8 cellular contexts compared by ENCODE assay signal in genomic region chr18:8607776-8608682, GRCh38. TPM values are rescaled to one million over a fixed set of nuclear protein-coding genes. Genes with fewer than 3 reads are reported as not detected.
A peak's percentile ranks its signal among the peaks of the same experiment; 100 is the strongest.
DNase-seq lines count a peak whose midpoint lies in the region; ATAC-seq and TF ChIP-seq lines count a peak whose summit lies in the region.

No MANE protein-coding gene starts in this region.

- no peaks in the 10 kb centered on the region for H3K9me3 Mint-ChIP-seq in endothelial cell (ENCODE audit: unreplicated experiment)

- H3K27me3 Mint-ChIP-seq in endothelial cell (ENCODE audit: unreplicated experiment), result peaks cover 8% of the 10 kb centered on the region

- H3K27ac ChIP-seq in parathyroid adenoma, result no peak overlapping the region

- no peaks in the 10 kb centered on the region for H3K9me2 ChIP-seq in Loucy (replicated peaks; ENCODE audit: low read depth, low read length)

- H4K20me1 ChIP-seq in Loucy (ENCODE audit: insufficient read depth, low read length, poor library complexity, severe bottlenecking), result peaks cover 34% of the 10 kb centered on the region

- H3K9me3 ChIP-seq in Loucy (ENCODE audit: insufficient read depth, low read depth, low read length), result no peaks in the 10 kb centered on the region
- no peaks in the 10 kb centered on the region for H3K9me3 ChIP-seq in parathyroid adenoma (ENCODE audit: control insufficient read depth, low read length)

- peaks cover 33% of the 10 kb centered on the region for H3K79me2 ChIP-seq in Loucy (ENCODE audit: insufficient read depth, low read length)
- peaks cover 27% of the 10 kb centered on the region for H3K79me2 ChIP-seq in parathyroid adenoma

- H3K27ac Mint-ChIP-seq in endothelial cell (ENCODE audit: unreplicated experiment), result peak overlapping the region; percentile 72

- H3K36me3 ChIP-seq in Loucy (ENCODE audit: insufficient read depth, low read length) (no peaks in the 10 kb centered on the region), parathyroid adenoma (ENCODE audit: control insufficient read depth, insufficient read depth, low read length) (no peaks in the 10 kb centered on the region)

- H3K4me3 ChIP-seq in Loucy (ENCODE audit: low read length, poor library complexity, severe bottlenecking) (peak overlapping the region; percentile 90), parathyroid adenoma (ENCODE audit: low read depth, low read length) (peak overlapping the region; percentile 54)

- peak overlapping the region; percentile 92 for H3K4me3 Mint-ChIP-seq in endothelial cell (ENCODE audit: unreplicated experiment)

- no peak for DNase-seq in endothelial cell (ENCODE audit: low spot score)
- DNase-seq in NCI-H1417 (lab: John Stamatoyannopoulos, UW), result no peak
- DNase-seq in pons (ENCODE audit: low spot score), result no peak
- no peak for DNase-seq in iPS-NIHi7 (ENCODE audit: extremely low spot score)

- peak overlapping the region; percentile 73 for H3K9ac ChIP-seq in Loucy (ENCODE audit: low read depth, low read length, poor library complexity, severe bottlenecking)
- no peak overlapping the region for H3K9ac ChIP-seq in parathyroid adenoma

- ATAC-seq in GM21367 (IDR thresholded peaks at IDR 0.05; ENCODE audit: unreplicated experiment) (peak; percentile 37), GM21529 (IDR thresholded peaks at IDR 0.05; ENCODE audit: unreplicated experiment) (no peak)

- H3K4me1 ChIP-seq in Loucy (ENCODE audit: insufficient read depth, low read length, poor library complexity, severe bottlenecking) (peaks cover 31% of the 10 kb centered on the region), parathyroid adenoma (no peaks in the 10 kb centered on the region)

- peak overlapping the region; percentile 89 for H3K4me2 ChIP-seq in Loucy (ENCODE audit: low read depth, low read length, poor library complexity, severe bottlenecking)
- peak overlapping the region; percentile 58 for H3K4me2 ChIP-seq in parathyroid adenoma (ENCODE audit: low read length)

- H3K27me3 ChIP-seq in Loucy (ENCODE audit: insufficient read depth, low read length, poor library complexity, severe bottlenecking), result no peaks in the 10 kb centered on the region
- H3K27me3 ChIP-seq in parathyroid adenoma (ENCODE audit: control insufficient read depth, insufficient read depth, low read length), result no peaks in the 10 kb centered on the region

- TF ChIP-seq CTCF in Loucy (conservative IDR thresholded peaks at IDR 0.05; ENCODE audit: low read length) (no peak; the same call in 1 of the 2 replicates), endothelial cell (IDR thresholded peaks at IDR 0.05; ENCODE audit: unreplicated experiment) (no peak), parathyroid adenoma (IDR thresholded peaks at IDR 0.05) (no peak)

- peaks cover 27% of the 10 kb centered on the region for H3K4me1 Mint-ChIP-seq in endothelial cell (ENCODE audit: unreplicated experiment)

- peaks cover 5% of the 10 kb centered on the region for H3K36me3 Mint-ChIP-seq in endothelial cell (ENCODE audit: low read depth, unreplicated experiment)

- no peaks in the 10 kb centered on the region for H3F3A ChIP-seq in Loucy (ENCODE audit: low read depth)

- peak overlapping the region; percentile 100 for H2AFZ ChIP-seq in Loucy (ENCODE audit: low read length)
- H2AFZ ChIP-seq in parathyroid adenoma, result peak overlapping the region; percentile 97

RNA-seq across cellular contexts. Expression of gene RAB12, which starts 1.2 kb away (rescaled TPM):
- 35.3 TPM for total RNA-seq in endothelial cell (ENCODE audit: unreplicated experiment)
